1 cellular context compared by ENCODE assay signal in genomic region chr7:151598045-151598444, GRCh38.
TF ChIP-seq lines count a peak whose summit lies in the region.

No MANE protein-coding gene starts in this region.

TF ChIP-seq in SK-N-SH, 30 proteins besides CTCF, POLR2A, EP300 and RAD21 (continued from another document):
- peak; percentile 84; the same call in 1 of the 2 replicates for TF ChIP-seq FOSL2 (IDR thresholded peaks at IDR 0.05; ENCODE audit: borderline replicate concordance, low read depth)
- peak; percentile 76; the same call in 1 of the 2 replicates for TF ChIP-seq TEAD4 (IDR thresholded peaks at IDR 0.05; ENCODE audit: borderline replicate concordance, insufficient read depth)
- TF ChIP-seq RXRA (IDR thresholded peaks at IDR 0.05; ENCODE audit: borderline replicate concordance, low read depth), result peak; percentile 89
- TF ChIP-seq MEF2A (IDR thresholded peaks at IDR 0.05; ENCODE audit: borderline replicate concordance, low read depth), result peak; percentile 42; the same call in 1 of the 2 replicates
- TF ChIP-seq CHD2 (IDR thresholded peaks at IDR 0.05; ENCODE audit: low read length, partially characterized antibody), result no peak
- TF ChIP-seq SIN3A (IDR thresholded peaks at IDR 0.05; ENCODE audit: borderline replicate concordance, low read depth, low read length), result peak; percentile 64; the same call in 1 of the 2 replicates
- peak; percentile 97 for TF ChIP-seq TCF12 (IDR thresholded peaks at IDR 0.05)
- peak; percentile 53; the same call in 1 of the 2 replicates for TF ChIP-seq NFIC (IDR thresholded peaks at IDR 0.05; ENCODE audit: borderline replicate concordance)
